3 cellular contexts compared by ENCODE assay signal in the genomic region with DNA sequence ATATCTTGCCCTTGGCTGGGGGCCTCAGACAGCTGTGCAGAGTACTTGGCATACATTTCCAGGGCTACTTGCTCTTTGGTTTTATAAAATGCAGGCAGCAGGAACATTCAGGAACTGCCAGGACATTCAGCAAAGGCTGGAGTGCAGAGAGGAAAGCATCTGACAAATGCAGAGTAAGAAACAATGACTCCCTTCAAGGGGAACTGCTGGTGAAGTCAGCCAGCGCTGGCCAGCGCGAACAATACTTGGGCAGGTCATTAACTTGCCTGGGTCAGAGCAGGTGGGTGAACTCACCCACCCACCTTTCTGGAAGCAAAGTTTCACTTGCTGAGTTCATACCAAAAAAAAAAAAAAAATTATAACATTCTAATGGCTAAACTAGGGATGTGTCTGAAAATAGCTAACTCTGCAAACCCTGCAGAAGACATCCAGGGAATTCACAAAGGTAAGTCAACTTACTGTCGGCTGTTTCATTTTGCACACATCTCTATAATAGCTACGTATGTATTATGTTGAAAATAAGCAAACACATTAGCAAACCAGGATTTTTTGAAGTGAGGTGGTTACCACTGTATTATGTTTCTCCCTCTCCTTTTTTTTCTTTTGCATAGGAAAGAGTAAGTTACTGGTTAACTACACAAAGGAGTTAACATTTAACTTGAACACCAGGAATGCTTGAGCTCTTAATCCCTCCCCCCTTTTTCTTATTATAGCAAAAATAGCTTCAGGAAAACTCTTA.
TF ChIP-seq lines count a peak whose summit lies in the region.

No MANE protein-coding gene starts in this region.

TF ChIP-seq in SK-N-SH, 30 proteins besides CTCF, POLR2A, EP300 and RAD21:
- TF ChIP-seq, protein P1, sequence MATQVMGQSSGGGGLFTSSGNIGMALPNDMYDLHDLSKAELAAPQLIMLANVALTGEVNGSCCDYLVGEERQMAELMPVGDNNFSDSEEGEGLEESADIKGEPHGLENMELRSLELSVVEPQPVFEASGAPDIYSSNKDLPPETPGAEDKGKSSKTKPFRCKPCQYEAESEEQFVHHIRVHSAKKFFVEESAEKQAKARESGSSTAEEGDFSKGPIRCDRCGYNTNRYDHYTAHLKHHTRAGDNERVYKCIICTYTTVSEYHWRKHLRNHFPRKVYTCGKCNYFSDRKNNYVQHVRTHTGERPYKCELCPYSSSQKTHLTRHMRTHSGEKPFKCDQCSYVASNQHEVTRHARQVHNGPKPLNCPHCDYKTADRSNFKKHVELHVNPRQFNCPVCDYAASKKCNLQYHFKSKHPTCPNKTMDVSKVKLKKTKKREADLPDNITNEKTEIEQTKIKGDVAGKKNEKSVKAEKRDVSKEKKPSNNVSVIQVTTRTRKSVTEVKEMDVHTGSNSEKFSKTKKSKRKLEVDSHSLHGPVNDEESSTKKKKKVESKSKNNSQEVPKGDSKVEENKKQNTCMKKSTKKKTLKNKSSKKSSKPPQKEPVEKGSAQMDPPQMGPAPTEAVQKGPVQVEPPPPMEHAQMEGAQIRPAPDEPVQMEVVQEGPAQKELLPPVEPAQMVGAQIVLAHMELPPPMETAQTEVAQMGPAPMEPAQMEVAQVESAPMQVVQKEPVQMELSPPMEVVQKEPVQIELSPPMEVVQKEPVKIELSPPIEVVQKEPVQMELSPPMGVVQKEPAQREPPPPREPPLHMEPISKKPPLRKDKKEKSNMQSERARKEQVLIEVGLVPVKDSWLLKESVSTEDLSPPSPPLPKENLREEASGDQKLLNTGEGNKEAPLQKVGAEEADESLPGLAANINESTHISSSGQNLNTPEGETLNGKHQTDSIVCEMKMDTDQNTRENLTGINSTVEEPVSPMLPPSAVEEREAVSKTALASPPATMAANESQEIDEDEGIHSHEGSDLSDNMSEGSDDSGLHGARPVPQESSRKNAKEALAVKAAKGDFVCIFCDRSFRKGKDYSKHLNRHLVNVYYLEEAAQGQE (IDR thresholded peaks at IDR 0.05; ENCODE audit: low read depth, low read length): peak; percentile 64; the same call in 1 of the 2 replicates
- TF ChIP-seq MXI1 (IDR thresholded peaks at IDR 0.05; ENCODE audit: low read depth, low read length): no peak

TF ChIP-seq in SK-N-SH treated with all-trans-retinoic acid at 6 μM for 48 hours, 23 proteins besides CTCF, POLR2A, EP300 and RAD21 (continued from another document):
- TF ChIP-seq OSR1 (CRISPR knock-in tag; IDR thresholded peaks at IDR 0.05) (no peak), TCF4 (CRISPR knock-in tag; IDR thresholded peaks at IDR 0.05; ENCODE audit: borderline replicate concordance) (no peak), RARB (CRISPR knock-in tag; IDR thresholded peaks at IDR 0.05) (no peak), ZFP30 (CRISPR knock-in tag; IDR thresholded peaks at IDR 0.05) (no peak), ISL1 (CRISPR knock-in tag; IDR thresholded peaks at IDR 0.05) (no peak), ZC3H10 (CRISPR knock-in tag; IDR thresholded peaks at IDR 0.05) (no peak), ESRRG (CRISPR knock-in tag; IDR thresholded peaks at IDR 0.05) (no peak), ZNF8 (CRISPR knock-in tag; IDR thresholded peaks at IDR 0.05) (no peak), PATZ1 (CRISPR knock-in tag; IDR thresholded peaks at IDR 0.05; ENCODE audit: borderline replicate concordance) (no peak), BACH2 (CRISPR knock-in tag; IDR thresholded peaks at IDR 0.05; ENCODE audit: borderline replicate concordance) (no peak), PPARA (CRISPR knock-in tag; IDR thresholded peaks at IDR 0.05; ENCODE audit: borderline replicate concordance) (no peak), CREB5 (CRISPR knock-in tag; IDR thresholded peaks at IDR 0.05; ENCODE audit: low read depth) (no peak), ZNF565 (CRISPR knock-in tag; conservative IDR thresholded peaks at IDR 0.05; ENCODE audit: low read depth) (no peak), ZNF70 (CRISPR knock-in tag; IDR thresholded peaks at IDR 0.05) (no peak), GLIS3 (CRISPR knock-in tag; IDR thresholded peaks at IDR 0.05) (no peak)
- TF ChIP-seq, protein P2, sequence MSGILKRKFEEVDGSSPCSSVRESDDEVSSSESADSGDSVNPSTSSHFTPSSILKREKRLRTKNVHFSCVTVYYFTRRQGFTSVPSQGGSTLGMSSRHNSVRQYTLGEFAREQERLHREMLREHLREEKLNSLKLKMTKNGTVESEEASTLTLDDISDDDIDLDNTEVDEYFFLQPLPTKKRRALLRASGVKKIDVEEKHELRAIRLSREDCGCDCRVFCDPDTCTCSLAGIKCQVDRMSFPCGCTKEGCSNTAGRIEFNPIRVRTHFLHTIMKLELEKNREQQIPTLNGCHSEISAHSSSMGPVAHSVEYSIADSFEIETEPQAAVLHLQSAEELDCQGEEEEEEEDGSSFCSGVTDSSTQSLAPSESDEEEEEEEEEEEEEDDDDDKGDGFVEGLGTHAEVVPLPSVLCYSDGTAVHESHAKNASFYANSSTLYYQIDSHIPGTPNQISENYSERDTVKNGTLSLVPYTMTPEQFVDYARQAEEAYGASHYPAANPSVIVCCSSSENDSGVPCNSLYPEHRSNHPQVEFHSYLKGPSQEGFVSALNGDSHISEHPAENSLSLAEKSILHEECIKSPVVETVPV (CRISPR knock-in tag; IDR thresholded peaks at IDR 0.05): no peak
- TF ChIP-seq, protein P3, sequence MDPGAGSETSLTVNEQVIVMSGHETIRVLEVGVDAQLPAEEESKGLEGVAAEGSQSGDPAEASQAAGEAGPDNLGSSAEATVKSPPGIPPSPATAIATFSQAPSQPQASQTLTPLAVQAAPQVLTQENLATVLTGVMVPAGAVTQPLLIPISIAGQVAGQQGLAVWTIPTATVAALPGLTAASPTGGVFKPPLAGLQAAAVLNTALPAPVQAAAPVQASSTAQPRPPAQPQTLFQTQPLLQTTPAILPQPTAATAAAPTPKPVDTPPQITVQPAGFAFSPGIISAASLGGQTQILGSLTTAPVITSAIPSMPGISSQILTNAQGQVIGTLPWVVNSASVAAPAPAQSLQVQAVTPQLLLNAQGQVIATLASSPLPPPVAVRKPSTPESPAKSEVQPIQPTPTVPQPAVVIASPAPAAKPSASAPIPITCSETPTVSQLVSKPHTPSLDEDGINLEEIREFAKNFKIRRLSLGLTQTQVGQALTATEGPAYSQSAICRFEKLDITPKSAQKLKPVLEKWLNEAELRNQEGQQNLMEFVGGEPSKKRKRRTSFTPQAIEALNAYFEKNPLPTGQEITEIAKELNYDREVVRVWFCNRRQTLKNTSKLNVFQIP (CRISPR knock-in tag; IDR thresholded peaks at IDR 0.05; ENCODE audit: borderline replicate concordance, low read depth): no peak

TF ChIP-seq in liver, 16 proteins besides CTCF, POLR2A, EP300 and RAD21 (continued from another document):
- peak in 1 of 2 donors; percentile 7 for TF ChIP-seq HNF4A (conservative IDR thresholded peaks at IDR 0.05)
- TF ChIP-seq YY1 (IDR thresholded peaks at IDR 0.05): no peak
